ENCODE assay signal across 1 cellular context in the genomic region with DNA sequence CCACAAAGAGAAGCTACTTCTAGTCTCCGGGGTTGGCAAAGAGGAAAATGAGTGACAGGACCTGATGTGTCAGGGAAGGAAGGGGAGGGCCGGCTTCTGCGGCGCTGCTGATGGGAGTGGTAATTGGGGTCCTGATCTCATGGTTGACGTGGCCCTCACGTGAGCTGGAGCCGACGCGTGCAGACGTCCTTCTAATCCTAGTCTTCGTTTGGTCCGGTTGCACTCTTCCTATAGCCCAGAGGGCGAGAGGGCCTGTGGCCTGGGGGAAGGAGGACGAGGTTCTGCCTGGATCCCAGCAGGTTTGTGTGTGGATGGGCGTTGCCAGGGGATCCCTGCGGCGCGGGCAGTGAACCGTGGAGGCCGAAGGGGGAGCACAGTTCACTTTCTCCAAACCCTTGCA.
TF ChIP-seq lines count a peak whose summit lies in the region.

ARMCX1 (plus strand) TSS at position 186 of the 400 bp plus-strand sequence. CDS start 2,384 bp downstream, outside the sequence.

TF ChIP-seq in IMR-90, 13 proteins besides CTCF, POLR2A, EP300 and RAD21 (continued from another document):
- TF ChIP-seq USF2 (IDR thresholded peaks at IDR 0.05; ENCODE audit: low read depth, low read length): peak; percentile 89
- no peak for TF ChIP-seq SMC3 (IDR thresholded peaks at IDR 0.05; ENCODE audit: low read depth, low read length)
